ENCODE assay signal across 8 cellular contexts in the genomic region with DNA sequence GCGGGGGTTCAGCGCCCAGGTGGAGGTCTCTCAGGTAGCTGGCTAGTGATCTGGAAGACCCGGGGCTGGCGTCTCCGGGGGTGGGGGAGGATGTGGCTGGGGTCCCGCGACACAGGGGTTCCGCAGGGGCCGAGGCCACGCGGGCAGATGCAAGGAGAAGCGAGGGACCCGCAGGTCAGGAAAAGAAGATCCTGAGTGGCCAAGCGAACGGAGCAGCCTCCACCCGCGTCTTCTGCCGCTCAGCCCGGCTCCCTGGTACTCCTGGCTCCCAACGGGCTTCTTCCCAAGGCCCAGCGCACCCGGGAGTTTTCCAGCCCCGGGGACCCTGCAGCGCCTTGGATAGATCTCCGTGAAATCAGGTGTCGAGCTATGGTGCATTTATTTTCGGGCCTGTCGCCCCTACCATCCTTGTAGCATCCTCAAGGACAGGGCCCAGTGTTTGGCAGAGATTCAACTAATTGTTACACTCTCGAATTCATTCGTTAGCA. TPM values are rescaled to one million over a fixed set of nuclear protein-coding genes. Genes with fewer than 3 reads are reported as not detected.
DNase-seq lines count a peak whose midpoint lies in the region; ATAC-seq and TF ChIP-seq lines count a peak whose summit lies in the region.

No MANE protein-coding gene starts in this region.

- H3K9me3 ChIP-seq in CD8-positive, alpha-beta T cell (ENCODE audit: low read length): no peaks in the 10 kb centered on the region
- H3K9me3 ChIP-seq in HUES48 (ENCODE audit: control insufficient read depth, insufficient read depth, low read length) (no peaks in the 10 kb centered on the region), iPS-15b (ENCODE audit: control insufficient read depth, insufficient read depth, low read length) (no peaks in the 10 kb centered on the region), skeletal muscle satellite cell (replicated peaks; ENCODE audit: low read length) (no peaks in the 10 kb centered on the region)

- DNase-seq in CD8-positive, alpha-beta T cell: peak in 1 of 7 experiments; percentile 20
- no peak for DNase-seq in activated T-helper 1 cell treated with anti-CD3 and anti-CD28 coated beads, Interleukin-12 subunit alpha, Interleukin-12 subunit beta, Interleukin-2, Interleukin-4 antibody, amounts not matched to agents 30 ng/mL and 10 ng/mL and 1 ng/mL, durations not matched to agents 14 hours and 24 hours and 36 hours (ENCODE audit: low spot score)
- DNase-seq in NCI-H1048 (lab: John Stamatoyannopoulos, UW): no peak

- H3K27me3 Mint-ChIP-seq in CD8-positive, alpha-beta T cell (ENCODE audit: low read depth): no peaks in the 10 kb centered on the region
- H3K27me3 Mint-ChIP-seq in activated T-helper 1 cell treated with anti-CD3 and anti-CD28 coated beads, Interleukin-12 subunit alpha, Interleukin-12 subunit beta, Interleukin-2, Interleukin-4 antibody, amounts not matched to agents 30 ng/mL and 10 ng/mL and 1 ng/mL, durations not matched to agents 14 hours and 24 hours and 36 hours (ENCODE audit: insufficient read depth): peaks cover 16% of the 10 kb centered on the region

- H3K4me1 ChIP-seq in CD8-positive, alpha-beta T cell (ENCODE audit: insufficient read depth, low read length): peaks cover 18% of the 10 kb centered on the region
- H3K4me1 ChIP-seq in HUES48 (ENCODE audit: control insufficient read depth, insufficient read depth, low read length) (peaks cover 40% of the 10 kb centered on the region), iPS-15b (ENCODE audit: control insufficient read depth, insufficient read depth, low read length) (peaks cover 25% of the 10 kb centered on the region), skeletal muscle satellite cell (ENCODE audit: control insufficient read depth, insufficient read depth, low read length) (peaks cover 24% of the 10 kb centered on the region)

- H3K4me2 ChIP-seq in skeletal muscle satellite cell (ENCODE audit: low read length): peak overlapping the region; percentile 86

- H3K27me3 ChIP-seq in CD8-positive, alpha-beta T cell (ENCODE audit: insufficient read depth, low read length): no peaks in the 10 kb centered on the region
- H3K27me3 ChIP-seq in HUES48 (ENCODE audit: control insufficient read depth, insufficient read depth, low read length) (no peaks in the 10 kb centered on the region), iPS-15b (ENCODE audit: control insufficient read depth, insufficient read depth, low read length) (no peaks in the 10 kb centered on the region), skeletal muscle satellite cell (ENCODE audit: control insufficient read depth, insufficient read depth, low read length) (peaks cover 6% of the 10 kb centered on the region)

- peak overlapping the region; percentile 92 for H3K4me3 Mint-ChIP-seq in CD8-positive, alpha-beta T cell
- H3K4me3 Mint-ChIP-seq in activated T-helper 1 cell treated with anti-CD3 and anti-CD28 coated beads, Interleukin-12 subunit alpha, Interleukin-12 subunit beta, Interleukin-2, Interleukin-4 antibody, amounts not matched to agents 30 ng/mL and 10 ng/mL and 1 ng/mL, durations not matched to agents 14 hours and 24 hours and 36 hours: peak overlapping the region; percentile 77

- no peaks in the 10 kb centered on the region for H3K9me3 Mint-ChIP-seq in CD8-positive, alpha-beta T cell
- no peaks in the 10 kb centered on the region for H3K9me3 Mint-ChIP-seq in activated T-helper 1 cell treated with anti-CD3 and anti-CD28 coated beads, Interleukin-12 subunit alpha, Interleukin-12 subunit beta, Interleukin-2, Interleukin-4 antibody, amounts not matched to agents 30 ng/mL and 10 ng/mL and 1 ng/mL, durations not matched to agents 14 hours and 24 hours and 36 hours

- intact Hi-C loops in CD8-positive, alpha-beta T cell (cut with DNase I, micrococcal nuclease): loop anchor here (1.0 to 10.0 kb wide), 8 partner anchors 74 to 1838 kb away; a partner anchor contains a TSS
- intact Hi-C loops in activated T-helper 1 cell treated with anti-CD3 and anti-CD28 coated beads, Interleukin-12 subunit alpha, Interleukin-12 subunit beta, Interleukin-2, Interleukin-4 antibody, amounts not matched to agents 30 ng/mL and 10 ng/mL and 1 ng/mL, durations not matched to agents 14 hours and 24 hours and 36 hours (cut with micrococcal nuclease): loop anchor here (1.0 to 2.0 kb wide), 5 partner anchors 74 to 591 kb away; a partner anchor contains a TSS

- CTCF ChIA-PET in CD8-positive, alpha-beta T cell (lab: Charles Lee): interaction anchor here (1.2 to 1.7 kb wide), 2 partner anchors 11 to 76 kb away, joined by 3 to 4 read pairs; no protein-coding TSS in a partner anchor

- no peaks in the 10 kb centered on the region for H3K36me3 ChIP-seq in CD8-positive, alpha-beta T cell (ENCODE audit: insufficient read depth, low read length)
- H3K36me3 ChIP-seq in HUES48 (ENCODE audit: control insufficient read depth, insufficient read depth, low read length) (no peaks in the 10 kb centered on the region), iPS-15b (ENCODE audit: control insufficient read depth, insufficient read depth, low read length) (no peaks in the 10 kb centered on the region), skeletal muscle satellite cell (ENCODE audit: insufficient read depth, low read length) (no peaks in the 10 kb centered on the region)

- no peak for ATAC-seq in CD8-positive, alpha-beta T cell
- ATAC-seq in GM18868 (IDR thresholded peaks at IDR 0.05; ENCODE audit: unreplicated experiment) (no peak), GM21390 (IDR thresholded peaks at IDR 0.05; ENCODE audit: unreplicated experiment) (no peak)

- peaks cover 41% of the 10 kb centered on the region for H3K4me1 Mint-ChIP-seq in CD8-positive, alpha-beta T cell (ENCODE audit: low read depth)
- H3K4me1 Mint-ChIP-seq in activated T-helper 1 cell treated with anti-CD3 and anti-CD28 coated beads, Interleukin-12 subunit alpha, Interleukin-12 subunit beta, Interleukin-2, Interleukin-4 antibody, amounts not matched to agents 30 ng/mL and 10 ng/mL and 1 ng/mL, durations not matched to agents 14 hours and 24 hours and 36 hours (ENCODE audit: low read depth): peaks cover 40% of the 10 kb centered on the region

- POLR2A ChIA-PET in CD8-positive, alpha-beta T cell (lab: Charles Lee): interaction anchor here (0.7 to 3.2 kb wide), 6 partner anchors 10 to 95 kb away, joined by 3 to 48 read pairs (median 4); no protein-coding TSS in a partner anchor

- H3K9ac ChIP-seq in HUES48 (ENCODE audit: low read depth, low read length) (peak overlapping the region; percentile 67), iPS-15b (ENCODE audit: low read depth, low read length) (peak overlapping the region; percentile 79), skeletal muscle satellite cell (ENCODE audit: low read depth, low read length) (peak overlapping the region; percentile 57)

- H3K27ac Mint-ChIP-seq in CD8-positive, alpha-beta T cell: peak overlapping the region; percentile 60
- no peak overlapping the region for H3K27ac Mint-ChIP-seq in activated T-helper 1 cell treated with anti-CD3 and anti-CD28 coated beads, Interleukin-12 subunit alpha, Interleukin-12 subunit beta, Interleukin-2, Interleukin-4 antibody, amounts not matched to agents 30 ng/mL and 10 ng/mL and 1 ng/mL, durations not matched to agents 14 hours and 24 hours and 36 hours

- H3K27ac ChIP-seq in CD8-positive, alpha-beta T cell (ENCODE audit: low read depth, low read length): no peak overlapping the region
- no peak overlapping the region for H3K27ac ChIP-seq in HUES48 (ENCODE audit: low read depth, low read length)

- TF ChIP-seq CTCF in CD8-positive, alpha-beta T cell (IDR thresholded peaks at IDR 0.05): no peak

- peak overlapping the region; percentile 53 for H3K4me3 ChIP-seq in CD8-positive, alpha-beta T cell (ENCODE audit: low read depth, low read length)
- H3K4me3 ChIP-seq in HUES48 (ENCODE audit: low read depth, low read length): peak overlapping the region; percentile 79
- H3K4me3 ChIP-seq in iPS-15b (ENCODE audit: low read depth, low read length): peak overlapping the region; percentile 88
- H3K4me3 ChIP-seq in skeletal muscle satellite cell (ENCODE audit: low read length): peak overlapping the region; percentile 73

- H3K36me3 Mint-ChIP-seq in CD8-positive, alpha-beta T cell: peaks cover 5% of the 10 kb centered on the region
- H3K36me3 Mint-ChIP-seq in activated T-helper 1 cell treated with anti-CD3 and anti-CD28 coated beads, Interleukin-12 subunit alpha, Interleukin-12 subunit beta, Interleukin-2, Interleukin-4 antibody, amounts not matched to agents 30 ng/mL and 10 ng/mL and 1 ng/mL, durations not matched to agents 14 hours and 24 hours and 36 hours (ENCODE audit: low read depth): peaks cover 4% of the 10 kb centered on the region

RNA-seq across cellular contexts. Expression of a gene that starts 0.7 kb away (rescaled TPM):
- total RNA-seq in CD8-positive, alpha-beta T cell: 100 to 1,000 TPM; 113 to 122 TPM
- 34.3 and 36.8 TPM in 2 replicates for total RNA-seq in activated T-helper 1 cell treated with anti-CD3 and anti-CD28 coated beads, Interleukin-12 subunit alpha, Interleukin-12 subunit beta, Interleukin-2, Interleukin-4 antibody, amounts not matched to agents 30 ng/mL and 10 ng/mL and 1 ng/mL, durations not matched to agents 14 hours and 24 hours and 36 hours
- total RNA-seq in skeletal muscle satellite cell (2012; rRNA removed): 11.8 and 12.4 TPM in 2 replicates
